ENCODE assay signal across 8 cellular contexts in the genomic region with DNA sequence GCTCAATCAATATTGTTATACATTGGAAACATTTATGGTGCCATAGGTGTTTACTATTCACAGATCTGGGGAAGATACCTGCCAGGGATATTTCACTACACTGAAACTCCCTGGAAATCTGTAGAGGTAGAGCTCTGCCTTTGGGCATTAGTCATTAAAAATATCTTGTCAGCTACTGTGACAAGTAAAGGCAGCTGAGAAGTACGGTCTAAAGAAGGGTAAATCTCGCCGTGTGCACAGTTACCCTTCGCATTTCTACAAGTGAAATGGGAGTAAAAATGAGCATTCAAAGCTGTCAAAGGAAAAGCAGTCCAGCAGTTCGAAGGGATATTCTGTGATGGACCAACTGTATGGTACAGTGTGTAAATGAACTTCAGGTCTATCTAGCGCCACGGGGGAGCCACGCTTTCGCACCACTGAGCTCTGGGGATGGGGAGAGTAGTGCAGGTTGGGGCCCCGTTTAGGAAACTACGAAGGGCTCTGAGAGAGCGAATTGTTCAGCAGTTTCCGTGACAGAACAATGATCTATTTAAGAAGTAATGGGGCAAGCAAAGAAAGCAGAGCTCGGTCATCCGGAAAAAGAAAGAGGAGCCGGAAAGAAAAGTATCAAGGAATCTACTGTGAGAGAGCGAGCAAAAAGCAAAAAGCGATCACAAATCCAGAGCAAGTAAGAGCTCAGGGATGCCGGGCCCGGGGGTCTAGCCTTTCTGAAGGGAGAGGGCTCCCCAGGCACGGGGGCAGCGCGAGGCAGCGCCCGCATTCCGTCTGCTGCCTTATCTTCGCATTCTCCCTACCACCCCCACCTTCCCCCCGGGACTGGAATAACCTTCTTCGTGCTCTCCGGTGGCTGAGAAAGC. TPM values are rescaled to one million over a fixed set of nuclear protein-coding genes. Genes with fewer than 3 reads are reported as not detected.
DNase-seq lines count a peak whose midpoint lies in the region; ATAC-seq, FAIRE-seq and TF ChIP-seq lines count a peak whose summit lies in the region.

No MANE protein-coding gene starts in this region.

- no peaks in the 10 kb centered on the region for H3K9me3 Mint-ChIP-seq in CD8-positive, alpha-beta T cell

- CTCF ChIA-PET in CD8-positive, alpha-beta T cell (lab: Charles Lee): interaction anchor here (0.6 to 2.4 kb wide), 8 partner anchors 9 to 349 kb away, joined by 3 to 9 read pairs (median 4); a partner anchor contains a TSS

- no peak for TF ChIP-seq POLR2A in H54 (IDR thresholded peaks at IDR 0.05; ENCODE audit: low read depth, low read length)
- TF ChIP-seq POLR2A in uterus (IDR thresholded peaks at IDR 0.05): no peak

- POLR2A ChIA-PET in CD8-positive, alpha-beta T cell (lab: Charles Lee): interaction anchor here (0.7 to 2.5 kb wide), 7 partner anchors 10 to 1679 kb away, joined by 3 to 21 read pairs (median 4); a partner anchor contains a TSS

- peaks cover 25% of the 10 kb centered on the region for H3K4me1 ChIP-seq in CD8-positive, alpha-beta T cell (ENCODE audit: insufficient read depth, low read length)
- peaks cover 37% of the 10 kb centered on the region for H3K4me1 ChIP-seq in OCI-LY1 (ENCODE audit: insufficient read depth, low read length, severe bottlenecking)
- peaks cover 16% of the 10 kb centered on the region for H3K4me1 ChIP-seq in osteoblast (ENCODE audit: insufficient read depth, low read length)
- H3K4me1 ChIP-seq in uterus: no peaks in the 10 kb centered on the region

- no peaks in the 10 kb centered on the region for H3K9me2 ChIP-seq in OCI-LY1 (ENCODE audit: low read depth, low read length)

- H3K9ac ChIP-seq in OCI-LY1 (ENCODE audit: low read length): peak overlapping the region; percentile 74

- peak overlapping the region; percentile 96 for H3K27ac Mint-ChIP-seq in CD8-positive, alpha-beta T cell

- peaks cover 9% of the 10 kb centered on the region for H3K36me3 Mint-ChIP-seq in CD8-positive, alpha-beta T cell

- H3K4me3 Mint-ChIP-seq in CD8-positive, alpha-beta T cell: peak overlapping the region; percentile 99

- no peaks in the 10 kb centered on the region for H3K27me3 Mint-ChIP-seq in CD8-positive, alpha-beta T cell (ENCODE audit: low read depth)

- H3K27ac ChIP-seq in CD8-positive, alpha-beta T cell (ENCODE audit: low read depth, low read length): peak overlapping the region; percentile 77
- H3K27ac ChIP-seq in OCI-LY1 (ENCODE audit: low read depth, low read length, poor library complexity, severe bottlenecking) (peak overlapping the region; percentile 20), osteoblast (ENCODE audit: low read depth, low read length) (peak overlapping the region; percentile 85), uterus (peak overlapping the region; percentile 88 to 91)

- H3K4me1 Mint-ChIP-seq in CD8-positive, alpha-beta T cell (ENCODE audit: low read depth): peaks cover 43% of the 10 kb centered on the region

- no peaks in the 10 kb centered on the region for H3K36me3 ChIP-seq in CD8-positive, alpha-beta T cell (ENCODE audit: insufficient read depth, low read length)
- H3K36me3 ChIP-seq in OCI-LY1 (ENCODE audit: insufficient read depth, low read length) (no peaks in the 10 kb centered on the region), osteoblast (ENCODE audit: insufficient read depth, low read length) (no peaks in the 10 kb centered on the region), uterus (no peaks in the 10 kb centered on the region)

- H3K4me2 ChIP-seq in OCI-LY1 (ENCODE audit: low read length) (peak overlapping the region; percentile 97), osteoblast (ENCODE audit: insufficient read depth, low read length) (peak overlapping the region; percentile 87)

- no peaks in the 10 kb centered on the region for H3F3A ChIP-seq in OCI-LY1 (ENCODE audit: insufficient read depth, low read length)

- peak; percentile 24 for ATAC-seq in CD8-positive, alpha-beta T cell
- peak; percentile 42 for ATAC-seq in Right ventricle myocardium superior (ENCODE audit: poor library complexity)

- H3K79me2 ChIP-seq in OCI-LY1 (ENCODE audit: insufficient read depth, low read length) (no peaks in the 10 kb centered on the region), osteoblast (ENCODE audit: insufficient read depth, low read length) (peaks cover 39% of the 10 kb centered on the region)

- peak in 6 of 7 experiments; percentile 14 to 53 (median 35) for DNase-seq in CD8-positive, alpha-beta T cell
- DNase-seq in H54 (ENCODE audit: insufficient read length, low spot score) (peak; percentile 4), Right ventricle myocardium superior (peak; percentile 50), osteoblast (ENCODE audit: insufficient read length, low spot score, missing footprints) (peak; percentile 76), uterus (no peak), H4 (ENCODE audit: low spot score) (no peak)
- DNase-seq in activated naive CD4-positive, alpha-beta T cell treated with Interleukin-2 at 50 U/mL for 16 hours: peak; percentile 30

- no peaks in the 10 kb centered on the region for H3K9me3 ChIP-seq in CD8-positive, alpha-beta T cell (ENCODE audit: low read length)
- no peaks in the 10 kb centered on the region for H3K9me3 ChIP-seq in OCI-LY1 (ENCODE audit: low read length)
- H3K9me3 ChIP-seq in osteoblast (ENCODE audit: low read depth, low read length): no peaks in the 10 kb centered on the region
- no peaks in the 10 kb centered on the region for H3K9me3 ChIP-seq in uterus

- no peak for TF ChIP-seq CTCF in CD8-positive, alpha-beta T cell (IDR thresholded peaks at IDR 0.05)
- TF ChIP-seq CTCF in OCI-LY1 (IDR thresholded peaks at IDR 0.05; ENCODE audit: low read length): no peak
- no peak for TF ChIP-seq CTCF in osteoblast (IDR thresholded peaks at IDR 0.05; ENCODE audit: extremely low read depth, low read depth, low read length)
- no peak for TF ChIP-seq CTCF in uterus (IDR thresholded peaks at IDR 0.05)

- H3K4me3 ChIP-seq in CD8-positive, alpha-beta T cell (ENCODE audit: low read depth, low read length): peak overlapping the region; percentile 82
- H3K4me3 ChIP-seq in OCI-LY1 (ENCODE audit: low read depth, low read length, poor library complexity, severe bottlenecking): peak overlapping the region; percentile 81
- H3K4me3 ChIP-seq in osteoblast (ENCODE audit: insufficient read depth, low read length): peak overlapping the region; percentile 82
- H3K4me3 ChIP-seq in uterus: peak overlapping the region; percentile 63 to 86

- no peak for FAIRE-seq in H54 (lab: Jason Lieb, UNC)

- no peaks in the 10 kb centered on the region for H4K20me1 ChIP-seq in OCI-LY1 (ENCODE audit: insufficient read depth, low read length)
- H4K20me1 ChIP-seq in osteoblast (ENCODE audit: insufficient read depth, low read length): peaks cover 19% of the 10 kb centered on the region

- intact Hi-C loops in CD8-positive, alpha-beta T cell (cut with DNase I, micrococcal nuclease): loop anchor here (1.0 to 10.0 kb wide), 13 partner anchors 98 to 1764 kb away; a partner anchor contains a TSS
- intact Hi-C loops in Right ventricle myocardium superior (cut with DNase I) (no loop called here), uterus (cut with DNase I; ENCODE audit: low total_unique reads) (no loop called here)

- H2AFZ ChIP-seq in OCI-LY1 (ENCODE audit: low read length) (peak overlapping the region; percentile 43), osteoblast (ENCODE audit: low read length) (peak overlapping the region; percentile 99)

- no peaks in the 10 kb centered on the region for H3K27me3 ChIP-seq in CD8-positive, alpha-beta T cell (ENCODE audit: insufficient read depth, low read length)
- H3K27me3 ChIP-seq in OCI-LY1 (ENCODE audit: insufficient read depth, low read length): no peaks in the 10 kb centered on the region
- peaks cover 16% of the 10 kb centered on the region for H3K27me3 ChIP-seq in osteoblast (ENCODE audit: insufficient read depth, low read length)
- no peaks in the 10 kb centered on the region for H3K27me3 ChIP-seq in uterus

RNA-seq across cellular contexts. Expression of a gene that starts 0.6 kb away (rescaled TPM):
- under 1 TPM in 1 of 2 experiments, not detected in 1; 0.11 TPM for total RNA-seq in CD8-positive, alpha-beta T cell
- 0.13 TPM for total RNA-seq in Right ventricle myocardium superior
- 0.29 and 0.36 TPM in 2 replicates for total RNA-seq in osteoblast
- total RNA-seq in uterus: 1 to 10 TPM in 3 of 4 donors, not detected in 1; 1.5 to 3.9 (median 2.6) TPM
- total RNA-seq in H4 (2014; rRNA removed; shearing (Covaris generic)): 0.16 and 0.60 TPM in 2 replicates

RNA-seq across cellular contexts. Expression of a gene that starts 0.9 kb away (rescaled TPM):
- total RNA-seq in CD8-positive, alpha-beta T cell: 1 to 10 TPM; 1.9 to 2.8 TPM
- total RNA-seq in Right ventricle myocardium superior: 10.9 TPM
- total RNA-seq in osteoblast: 38.7 and 42.4 TPM in 2 replicates
- 10 to 100 TPM; 19.5 to 75.6 (median 34.1) TPM for total RNA-seq in uterus
- 39.9 and 58.4 TPM in 2 replicates for total RNA-seq in H4 (2014; rRNA removed; shearing (Covaris generic))

Comparison
In these comparisons a context has a peak if more than half of its experiments do, and no peak if none do; other contexts are left out.
1. DNase-seq: peak in CD8-positive, alpha-beta T cell (6 of 7), H54 (single experiment), activated naive CD4-positive, alpha-beta T cell treated with Interleukin-2 at 50 U/mL for 16 hours (single experiment), Right ventricle myocardium superior (single experiment) and osteoblast (single experiment); none in uterus (0 of 2) and H4 (single experiment).
2. H3K27ac ChIP-seq: peak in every context shown above with its lines; median percentile 90 in uterus; 85 in osteoblast; 77 in CD8-positive, alpha-beta T cell; 20 in OCI-LY1.
3. intact Hi-C loops: an anchor here in CD8-positive, alpha-beta T cell (1.0 to 10.0 kb wide); none called in Right ventricle myocardium superior and uterus.
4. Peak in every context shown above with its lines, with median percentiles within 50 percentile points of each other: H3K4me3 ChIP-seq.